8 cellular contexts compared by ENCODE assay signal in genomic region chr1:31763671-31764306, GRCh38. TPM values are rescaled to one million over a fixed set of nuclear protein-coding genes. Genes with fewer than 3 reads are reported as not detected.
DNase-seq lines count a peak whose midpoint lies in the region; ATAC-seq and TF ChIP-seq lines count a peak whose summit lies in the region.

No MANE protein-coding gene starts in this region.

- DNase-seq in activated effector memory CD4-positive, alpha-beta T cell treated with anti-CD3 and anti-CD28 coated beads, Interleukin-2, amount 50 U/mL, for 16 hours: peak; percentile 72
- no peak for DNase-seq in activated effector memory CD4-positive, alpha-beta T cell treated with Interleukin-2 at 50 U/mL for 16 hours
- DNase-seq in activated T-cell treated with anti-CD3 and anti-CD28 coated beads, Interleukin-2, amount 50 U/mL, for 72 hours: no peak
- DNase-seq in transverse colon: no peak
- DNase-seq in stimulated activated naive CD4-positive, alpha-beta T cell treated with Interleukin-2 at 50 U/mL for 16 hours (lab: John Stamatoyannopoulos, UW): no peak

- H3K27ac Mint-ChIP-seq in activated T-cell treated with anti-CD3 and anti-CD28 coated beads, Interleukin-2, amount 50 U/mL, for 72 hours: no peak overlapping the region

- no peak for TF ChIP-seq EP300 in transverse colon (IDR thresholded peaks at IDR 0.05; ENCODE audit: low read depth)

- TF ChIP-seq CTCF in transverse colon (IDR thresholded peaks at IDR 0.05): no peak

- peak overlapping the region; percentile 79 to 89 for H3K4me3 Mint-ChIP-seq in activated T-cell treated with anti-CD3 and anti-CD28 coated beads, Interleukin-2, amount 50 U/mL, for 72 hours

- WGBS in transverse colon (ENCODE audit: low coverage in 1 of 2), 2 donors: 0% methylated on average over 37 of the region's 92 CpGs; no CpG with 5 or more reads in 1 of the 2 donors

- no peaks in the 10 kb centered on the region for H3K9me3 Mint-ChIP-seq in activated T-cell treated with anti-CD3 and anti-CD28 coated beads, Interleukin-2, amount 50 U/mL, for 72 hours

- peaks cover 30% of the 10 kb centered on the region for H3K4me1 ChIP-seq in iPS-20b (ENCODE audit: insufficient read depth, low read length)
- H3K4me1 ChIP-seq in transverse colon: peaks cover 12 to 43% (median 31%) of the 10 kb centered on the region in 4 donors

- in situ Hi-C loops in transverse colon (cut with MboI; ENCODE audit: low pct_ligation_motif_present in 1 of 4, low pct_unique_long_range_greater_than_20kb in 1 of 4, low sequenced_read_pairs in 3 of 4): no loop called here

- H3K36me3 ChIP-seq in iPS-20b (ENCODE audit: insufficient read depth, low read depth, low read length) (no peaks in the 10 kb centered on the region), transverse colon (no peaks in the 10 kb centered on the region)

- H3K27ac ChIP-seq in iPS-20b (ENCODE audit: low read length) (no peak overlapping the region), transverse colon (no peak overlapping the region)

- peaks cover 0 to 5% of the 10 kb centered on the region in 2 donors for H3K36me3 Mint-ChIP-seq in activated T-cell treated with anti-CD3 and anti-CD28 coated beads, Interleukin-2, amount 50 U/mL, for 72 hours (ENCODE audit: insufficient read depth in 2 of 2)

- no peak for TF ChIP-seq POLR2A in transverse colon (IDR thresholded peaks at IDR 0.05)

- H3K9me3 ChIP-seq in iPS-20b (ENCODE audit: insufficient read depth, low read depth, low read length): no peaks in the 10 kb centered on the region
- no peaks in the 10 kb centered on the region for H3K9me3 ChIP-seq in transverse colon

- H3K27me3 ChIP-seq in iPS-20b (ENCODE audit: insufficient read depth, low read length) (peaks cover 39% of the 10 kb centered on the region), transverse colon (peaks cover 77% of the 10 kb centered on the region)

- peaks cover 30% of the 10 kb centered on the region for H3K27me3 Mint-ChIP-seq in activated T-cell treated with anti-CD3 and anti-CD28 coated beads, Interleukin-2, amount 50 U/mL, for 72 hours (ENCODE audit: low read depth)

- H3K9ac ChIP-seq in iPS-20b (ENCODE audit: low read depth, low read length): no peak overlapping the region; the same call in 1 of the 2 replicates

- ATAC-seq in activated T-cell treated with anti-CD3 and anti-CD28 coated beads, Interleukin-2, amount 50 U/mL, for 72 hours (replicated peaks in 1 of 2): peak; percentile 15 to 17
- no peak for ATAC-seq in HG03045 (IDR thresholded peaks at IDR 0.05; ENCODE audit: unreplicated experiment)
- no peak for ATAC-seq in HG02798 (IDR thresholded peaks at IDR 0.05; ENCODE audit: poor library complexity, unreplicated experiment)

- H3K4me3 ChIP-seq in iPS-20b (ENCODE audit: low read length) (peak overlapping the region; percentile 75), transverse colon (peak overlapping the region; percentile 32 to 61 (median 54))

- intact Hi-C loops in transverse colon (cut with DNase I; ENCODE audit: low total_unique reads): no loop called here

- peaks cover 28% of the 10 kb centered on the region for H3K4me1 Mint-ChIP-seq in activated T-cell treated with anti-CD3 and anti-CD28 coated beads, Interleukin-2, amount 50 U/mL, for 72 hours (ENCODE audit: low read depth)

RNA-seq across cellular contexts. Expression of gene ADGRB2, which starts 0.4 kb away (rescaled TPM):
- 1 to 10 TPM; 1.0 to 2.3 TPM for total RNA-seq in activated T-cell treated with anti-CD3 and anti-CD28 coated beads, Interleukin-2, amount 50 U/mL, for 72 hours
- total RNA-seq in transverse colon: 1 to 10 TPM in 2 of 4 donors, under 1 TPM in 1, not detected in 1; 0.55 to 4.2 (median 1.1) TPM

RNA-seq across cellular contexts. Expression of gene SPOCD1, which starts 52.0 kb away (rescaled TPM):
- 1 to 10 TPM in 1 of 2 donors, under 1 TPM in 1; 0.74 to 1.0 TPM for total RNA-seq in activated T-cell treated with anti-CD3 and anti-CD28 coated beads, Interleukin-2, amount 50 U/mL, for 72 hours
- under 1 TPM in 2 of 4 donors, not detected in 2; 0.48 to 0.80 TPM for total RNA-seq in transverse colon

RNA-seq across cellular contexts. Expression of gene COL16A1, which starts 60.0 kb away (rescaled TPM):
- under 1 TPM; 0.49 to 0.82 TPM for total RNA-seq in activated T-cell treated with anti-CD3 and anti-CD28 coated beads, Interleukin-2, amount 50 U/mL, for 72 hours
- 100 to 1,000 TPM in 1 of 4 donors, 10 to 100 TPM in 3; 14.3 to 135 (median 40.1) TPM for total RNA-seq in transverse colon

Comparison
In these comparisons a context has a peak if more than half of its experiments do, and no peak if none do; other contexts are left out.
1. ATAC-seq: peak in activated T-cell treated with anti-CD3 and anti-CD28 coated beads, Interleukin-2, amount 50 U/mL, for 72 hours (2 of 2); none in HG03045 (single experiment) and HG02798 (single experiment).
2. RNA of gene COL16A1, which starts 60.0 kb away (total RNA-seq): 14.3 to 135 TPM in transverse colon; 0.49 to 0.82 TPM in activated T-cell treated with anti-CD3 and anti-CD28 coated beads, Interleukin-2, amount 50 U/mL, for 72 hours; every median in the first group is over 4 times any median in the second.